Comparison of ENCODE assay signal across 29 cellular contexts in genomic region chr19:45663800-45664199, GRCh38. TPM values are rescaled to one million over a fixed set of nuclear protein-coding genes. Genes with fewer than 3 reads are reported as not detected.
"Had no signal": no experiment of that assay in that cellular context is flagged by ENCODE, and none has a peak within 500 bp of the region (broad histone marks: within the 10 kb centered on the region; RNA-seq: fewer than 3 reads in every experiment).

No MANE protein-coding gene starts in this region.

- H3K27ac Mint-ChIP-seq: activated naive CD8-positive, alpha-beta T cell treated with anti-CD3 and anti-CD28 coated beads for 36 hours; activated T-helper 2 cell treated with anti-CD3 and anti-CD28 coated beads, Interferon-gamma antibody, Interleukin-2, Interleukin-4, amounts not matched to agents 10 μg/mL and 5 μg/mL and 100 μg/mL, durations not matched to agents 14 hours and 24 hours and 36 hours; effector memory CD8-positive, alpha-beta T cell; immature natural killer cell; naive thymus-derived CD4-positive, alpha-beta T cell had no signal

- H3K9me3 ChIP-seq: colonic mucosa, left lung, sigmoid colon, thoracic aorta, vagina had no signal

- H2AFZ ChIP-seq: hepatocyte had no signal

- H3K4me2 ChIP-seq: hepatocyte, smooth muscle cell had no signal

- ATAC-seq: activated T-cell treated with anti-CD3 and anti-CD28 coated beads, Interleukin-2, amount 50 U/mL, for 4 hours; effector memory CD8-positive, alpha-beta T cell; esophagus mucosa; left lung; naive thymus-derived CD4-positive, alpha-beta T cell had no signal

- H3K4me3 Mint-ChIP-seq: activated naive CD8-positive, alpha-beta T cell treated with anti-CD3 and anti-CD28 coated beads for 36 hours; activated T-cell treated with anti-CD3 and anti-CD28 coated beads, Interleukin-2, amount 50 U/mL, for 4 hours; effector memory CD8-positive, alpha-beta T cell; immature natural killer cell; naive thymus-derived CD4-positive, alpha-beta T cell; neural crest cell; type B pancreatic cell had no signal

- H3K9me3 Mint-ChIP-seq: activated naive CD8-positive, alpha-beta T cell treated with anti-CD3 and anti-CD28 coated beads for 36 hours; activated T-cell treated with anti-CD3 and anti-CD28 coated beads, Interleukin-2, amount 50 U/mL, for 4 hours; activated T-helper 2 cell treated with anti-CD3 and anti-CD28 coated beads, Interferon-gamma antibody, Interleukin-2, Interleukin-4, amounts not matched to agents 10 μg/mL and 5 μg/mL and 100 μg/mL, durations not matched to agents 14 hours and 24 hours and 36 hours; effector memory CD8-positive, alpha-beta T cell; immature natural killer cell; naive thymus-derived CD4-positive, alpha-beta T cell; neural crest cell; type B pancreatic cell had no signal

- H3K79me2 ChIP-seq: hepatocyte had no signal

- H3K36me3 Mint-ChIP-seq: activated naive CD8-positive, alpha-beta T cell treated with anti-CD3 and anti-CD28 coated beads for 36 hours; immature natural killer cell; naive thymus-derived CD4-positive, alpha-beta T cell; type B pancreatic cell had no signal

- H3K4me3 ChIP-seq: colonic mucosa, dorsolateral prefrontal cortex, hepatocyte, left lung, lung, sigmoid colon, smooth muscle cell, thoracic aorta, vagina had no signal

- H3K4me1 ChIP-seq: colonic mucosa had no signal

- H3K36me3 ChIP-seq: colonic mucosa, left lung, sigmoid colon, thoracic aorta, vagina had no signal

- DNase-seq: activated CD4-positive, alpha-beta T cell treated with anti-CD3 and anti-CD28 coated beads for 4 hours; activated CD4-positive, alpha-beta T cell treated with anti-CD3 and anti-CD28 coated beads, Interleukin-2, amount 50 U/mL, for 48 hours; activated CD4-positive, CD25-positive, alpha-beta regulatory T cell; activated CD8-positive, alpha-beta memory T cell treated with anti-CD3 and anti-CD28 coated beads, Interleukin-2, amount 50 U/mL, for 48 hours; activated naive CD4-positive, alpha-beta T cell; activated naive CD8-positive, alpha-beta T cell treated with anti-CD3 and anti-CD28 coated beads for 36 hours; activated T-cell treated with anti-CD3 and anti-CD28 coated beads, Interleukin-2, amount 50 U/mL, for 4 hours; amygdala; colonic mucosa; dorsolateral prefrontal cortex; effector memory CD8-positive, alpha-beta T cell; foreskin melanocyte; immature natural killer cell; left lung; naive thymus-derived CD4-positive, alpha-beta T cell; sigmoid colon; stimulated activated CD4-positive, alpha-beta T cell treated with anti-CD3 and anti-CD28 coated beads, Interleukin-2, amount 100 ng/mL, for 48 hours; stimulated activated CD8-positive, alpha-beta memory T cell treated with anti-CD3 and anti-CD28 coated beads, Interleukin-4, amount 100 ng/mL, for 48 hours; stimulated activated naive CD4-positive, alpha-beta T cell had no signal

- H3K27me3 ChIP-seq: colonic mucosa, vagina had no signal

- H3K27ac ChIP-seq: colonic mucosa, dorsolateral prefrontal cortex, hepatocyte, left lung, sigmoid colon, thoracic aorta, vagina had no signal

RNA-seq across cellular contexts. Expression of gene GIPR, which starts 4.2 kb away (rescaled TPM):
- total RNA-seq: endothelial cell of umbilical vein, sigmoid colon had no signal
- polyA plus RNA-seq: endothelial cell of umbilical vein had no signal
